Comparison of ENCODE assay signal across 1 cellular context in the genomic region with DNA sequence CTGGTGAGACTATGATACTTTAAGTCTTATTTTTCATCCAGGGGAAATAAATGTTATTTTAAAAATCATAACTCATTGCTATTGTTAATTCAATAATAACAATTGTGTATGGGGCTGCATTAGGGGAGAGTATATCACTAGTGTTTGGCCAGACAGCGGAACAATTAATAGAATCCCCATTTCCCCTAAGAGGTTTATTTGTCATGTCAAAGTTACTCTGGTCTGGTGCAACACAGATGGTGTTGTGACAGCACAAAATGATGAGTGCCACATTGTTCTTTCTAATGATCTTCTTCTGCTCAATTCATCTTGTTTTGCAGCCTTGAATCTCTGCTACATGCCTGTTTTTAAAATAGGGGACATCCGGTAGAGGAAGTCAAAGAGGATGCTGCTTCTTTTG.
TF ChIP-seq lines count a peak whose summit lies in the region.

No MANE protein-coding gene starts in this region.

TF ChIP-seq in SK-N-SH, 30 proteins besides CTCF, POLR2A, EP300 and RAD21 (continued from another document):
- TF ChIP-seq, protein P1, sequence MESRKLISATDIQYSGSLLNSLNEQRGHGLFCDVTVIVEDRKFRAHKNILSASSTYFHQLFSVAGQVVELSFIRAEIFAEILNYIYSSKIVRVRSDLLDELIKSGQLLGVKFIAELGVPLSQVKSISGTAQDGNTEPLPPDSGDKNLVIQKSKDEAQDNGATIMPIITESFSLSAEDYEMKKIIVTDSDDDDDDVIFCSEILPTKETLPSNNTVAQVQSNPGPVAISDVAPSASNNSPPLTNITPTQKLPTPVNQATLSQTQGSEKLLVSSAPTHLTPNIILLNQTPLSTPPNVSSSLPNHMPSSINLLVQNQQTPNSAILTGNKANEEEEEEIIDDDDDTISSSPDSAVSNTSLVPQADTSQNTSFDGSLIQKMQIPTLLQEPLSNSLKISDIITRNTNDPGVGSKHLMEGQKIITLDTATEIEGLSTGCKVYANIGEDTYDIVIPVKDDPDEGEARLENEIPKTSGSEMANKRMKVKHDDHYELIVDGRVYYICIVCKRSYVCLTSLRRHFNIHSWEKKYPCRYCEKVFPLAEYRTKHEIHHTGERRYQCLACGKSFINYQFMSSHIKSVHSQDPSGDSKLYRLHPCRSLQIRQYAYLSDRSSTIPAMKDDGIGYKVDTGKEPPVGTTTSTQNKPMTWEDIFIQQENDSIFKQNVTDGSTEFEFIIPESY (IDR thresholded peaks at IDR 0.05; ENCODE audit: borderline replicate concordance, low read depth): no peak
- TF ChIP-seq MXI1 (IDR thresholded peaks at IDR 0.05; ENCODE audit: low read depth, low read length): no peak
- no peak for TF ChIP-seq FOXM1 (IDR thresholded peaks at IDR 0.05; ENCODE audit: low read depth)
- TF ChIP-seq GATA2 (CRISPR knock-in tag; IDR thresholded peaks at IDR 0.05): 0 out of 2 replicates have a peak, but pooled peaks have one; percentile 17
